In genomic region chr12:124866883-124867232, GRCh38 we compare ENCODE assay signal across 2 cellular contexts.
TF ChIP-seq lines count a peak whose summit lies in the region.

No MANE protein-coding gene starts in this region.

TF ChIP-seq in GM23338, 12 proteins besides CTCF, POLR2A, EP300 and RAD21:
- TF ChIP-seq REST (IDR thresholded peaks at IDR 0.05; ENCODE audit: unreplicated experiment) (no peak), ZNF331 (CRISPR knock-in tag; IDR thresholded peaks at IDR 0.05; ENCODE audit: low read depth) (no peak), CREB1 (CRISPR knock-in tag; IDR thresholded peaks at IDR 0.05; ENCODE audit: low read depth) (no peak), STAT1 (IDR thresholded peaks at IDR 0.05; ENCODE audit: unreplicated experiment) (no peak), ZNF462 (CRISPR knock-in tag; IDR thresholded peaks at IDR 0.05) (no peak), EZH2phosphoT487 (IDR thresholded peaks at IDR 0.05; ENCODE audit: unreplicated experiment) (no peak), ETS1 (IDR thresholded peaks at IDR 0.05) (no peak), JUNB (IDR thresholded peaks at IDR 0.05; ENCODE audit: unreplicated experiment) (no peak), POLR2AphosphoS5 (IDR thresholded peaks at IDR 0.05; ENCODE audit: low read depth) (no peak), NANOG (IDR thresholded peaks at IDR 0.05; ENCODE audit: borderline replicate concordance) (no peak), ZNF114 (CRISPR knock-in tag; IDR thresholded peaks at IDR 0.05) (no peak), EZH2 (IDR thresholded peaks at IDR 0.05; ENCODE audit: low read depth, unreplicated experiment) (no peak)

TF ChIP-seq in K562, 482 proteins besides CTCF, POLR2A, EP300 and RAD21 (continues in another document):
- TF ChIP-seq ZNF76 (CRISPR knock-in tag; IDR thresholded peaks at IDR 0.05; ENCODE audit: borderline replicate concordance) (0 out of 2 replicates have a peak, but pooled peaks have one; percentile 30), MTA2 (IDR thresholded peaks at IDR 0.05; ENCODE audit: low read depth) (no peak), ZNF445 (CRISPR knock-in tag; IDR thresholded peaks at IDR 0.05; ENCODE audit: low read depth) (no peak), BHLHE40 (IDR thresholded peaks at IDR 0.05; ENCODE audit: low read length) (peak; percentile 76), ZNF316 (IDR thresholded peaks at IDR 0.05) (no peak), ZNF174 (CRISPR knock-in tag; IDR thresholded peaks at IDR 0.05) (no peak), PHB (CRISPR knock-in tag; IDR thresholded peaks at IDR 0.05) (no peak), C11orf30 (IDR thresholded peaks at IDR 0.05; ENCODE audit: low read depth) (no peak), ZBTB2 (IDR thresholded peaks at IDR 0.05) (no peak), ZNF143 (CRISPR knock-in tag; IDR thresholded peaks at IDR 0.05) (no peak), HOMEZ (CRISPR knock-in tag; IDR thresholded peaks at IDR 0.05) (no peak), KLF16 (IDR thresholded peaks at IDR 0.05) (no peak), ZZZ3 (IDR thresholded peaks at IDR 0.05) (no peak), HDAC1 (IDR thresholded peaks at IDR 0.05) (peak in 1 of 2 experiments; percentile 14; a peak in 1 of 4 replicates), HES1 (IDR thresholded peaks at IDR 0.05; ENCODE audit: low read depth) (no peak), ZNF175 (CRISPR knock-in tag; IDR thresholded peaks at IDR 0.05; ENCODE audit: low read depth) (0 out of 2 replicates have a peak, but pooled peaks have one; percentile 41), CBFB (CRISPR knock-in tag; IDR thresholded peaks at IDR 0.05) (no peak), ZNF609 (CRISPR knock-in tag; IDR thresholded peaks at IDR 0.05; ENCODE audit: borderline replicate concordance) (no peak), ZNF197 (CRISPR knock-in tag; IDR thresholded peaks at IDR 0.05; ENCODE audit: low read depth) (no peak), TCF7 (IDR thresholded peaks at IDR 0.05; ENCODE audit: borderline replicate concordance) (no peak), ZNF561 (CRISPR knock-in tag; conservative IDR thresholded peaks at IDR 0.05) (no peak), MLLT1 (IDR thresholded peaks at IDR 0.05) (no peak), PRDM10 (IDR thresholded peaks at IDR 0.05; ENCODE audit: partially characterized antibody) (no peak), ZNF277 (CRISPR knock-in tag; IDR thresholded peaks at IDR 0.05; ENCODE audit: borderline replicate concordance) (no peak), OTX1 (CRISPR knock-in tag; IDR thresholded peaks at IDR 0.05) (no peak), ZNF778 (CRISPR knock-in tag; IDR thresholded peaks at IDR 0.05) (no peak), TEAD4 (IDR thresholded peaks at IDR 0.05; ENCODE audit: low read length) (no peak), TEAD4 (CRISPR knock-in tag; IDR thresholded peaks at IDR 0.05; ENCODE audit: borderline replicate concordance) (no peak), MAFF (IDR thresholded peaks at IDR 0.05; ENCODE audit: low read length) (no peak), PRMT5 (CRISPR knock-in tag; IDR thresholded peaks at IDR 0.05) (no peak), SPI1 (IDR thresholded peaks at IDR 0.05; ENCODE audit: borderline replicate concordance, low read depth, low read length) (no peak), HDAC8 (tag; IDR thresholded peaks at IDR 0.05) (no peak), SP2 (IDR thresholded peaks at IDR 0.05; ENCODE audit: extremely low read depth, low read depth, low read length, poor library complexity, severe bottlenecking) (no peak), ZBTB7A (IDR thresholded peaks at IDR 0.05; ENCODE audit: borderline replicate concordance, control insufficient read depth, low read depth, low read length) (no peak), ELF1 (tag; IDR thresholded peaks at IDR 0.05) (no peak), ZNF511 (CRISPR knock-in tag; IDR thresholded peaks at IDR 0.05) (peak; percentile 53; the same call in 1 of the 2 replicates), ZNF253 (CRISPR knock-in tag; conservative IDR thresholded peaks at IDR 0.05) (no peak), EHMT2 (IDR thresholded peaks at IDR 0.05) (peak; percentile 49; the same call in 1 of the 2 replicates), ETS2 (tag; IDR thresholded peaks at IDR 0.05; ENCODE audit: borderline replicate concordance, poor library complexity, severe bottlenecking) (no peak), ZNF3 (CRISPR knock-in tag; IDR thresholded peaks at IDR 0.05) (no peak), ZNF398 (CRISPR knock-in tag; IDR thresholded peaks at IDR 0.05) (no peak), RBBP5 (IDR thresholded peaks at IDR 0.05; ENCODE audit: borderline replicate concordance, insufficient read depth, low read length, poor library complexity, severe bottlenecking) (no peak), RBM15 (IDR thresholded peaks at IDR 0.05; ENCODE audit: insufficient read depth, low read length) (no peak), SLC30A9 (CRISPR knock-in tag; IDR thresholded peaks at IDR 0.05) (no peak)
